ENCODE assay signal across 29 cellular contexts in the genomic region with DNA sequence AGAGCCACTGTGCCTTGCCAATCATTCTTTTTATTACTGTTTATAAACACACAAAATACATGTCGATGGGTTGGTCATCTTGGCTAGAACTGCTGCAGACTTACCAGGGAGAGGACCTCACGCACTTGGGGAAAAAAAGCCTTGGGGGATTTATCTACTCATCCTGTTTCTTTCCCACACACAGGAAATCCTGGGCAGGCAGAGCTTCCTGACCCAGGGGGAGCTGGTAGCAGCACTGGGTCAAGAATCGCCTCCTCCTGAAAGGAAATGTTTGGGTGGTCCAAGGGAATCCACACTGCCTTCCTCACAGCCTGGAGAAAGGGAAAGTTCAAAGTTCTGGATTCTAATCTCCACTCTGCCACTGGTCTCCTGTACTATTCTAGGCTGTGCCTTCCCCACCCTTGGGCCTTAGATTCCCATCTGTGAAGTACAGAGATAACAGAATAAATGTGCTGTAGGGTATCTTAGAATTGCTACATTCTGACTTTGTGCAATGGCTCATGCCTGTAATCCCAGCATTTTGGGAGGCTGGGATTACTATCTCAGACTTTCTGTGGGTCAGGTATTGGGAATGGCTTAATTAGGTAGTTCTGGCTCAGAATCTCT. TPM values are rescaled to one million over a fixed set of nuclear protein-coding genes. Genes with fewer than 3 reads are reported as not detected.
DNase-seq lines count a peak whose midpoint lies in the region; ATAC-seq and TF ChIP-seq lines count a peak whose summit lies in the region.
"Had no signal": no experiment of that assay in that cellular context is flagged by ENCODE, and none has a peak within 500 bp of the region (broad histone marks: within the 10 kb centered on the region; RNA-seq: fewer than 3 reads in every experiment).

No MANE protein-coding gene starts in this region.

- no peak for TF ChIP-seq CTCF in right atrium auricular region (IDR thresholded peaks at IDR 0.05)
- no peak for TF ChIP-seq CTCF in gastrocnemius medialis (IDR thresholded peaks at IDR 0.05 in 4 of 5, conservative IDR thresholded peaks at IDR 0.05 in 1 of 5)

- ATAC-seq in left lobe of liver (peak; percentile 19), gastrocnemius medialis (no peak), HG03571 (IDR thresholded peaks at IDR 0.05; ENCODE audit: unreplicated experiment) (no peak)
- ATAC-seq: natural killer cell; Panc1; stimulated activated naive CD8-positive, alpha-beta T cell treated with anti-CD3 and anti-CD28 coated beads, Interleukin-15, Interleukin-2, amounts not matched to agents 100 U/mL and 50 U/mL, for 24 hours; T-cell had no signal

- in situ Hi-C loops in gastrocnemius medialis (cut with MboI; ENCODE audit: low sequenced_read_pairs in 4 of 4) = no loop called here

- peak overlapping the region in 1 of 2 donors; percentile 18 for H3K27ac ChIP-seq in right atrium auricular region
- H3K27ac ChIP-seq in gastrocnemius medialis = peak overlapping the region; percentile 13 to 83 (median 70)
- H3K27ac ChIP-seq: HL-60, KMS-11, SJCRH30, testis had no signal

- H3K9me3 ChIP-seq in right atrium auricular region = no peaks in the 10 kb centered on the region
- H3K9me3 ChIP-seq in gastrocnemius medialis = no peaks in the 10 kb centered on the region
- H3K9me3 ChIP-seq: breast epithelium, SJCRH30, testis, uterus had no signal

- DNase-seq in cardiac septum (ENCODE audit: low spot score) (peak; percentile 38), right atrium auricular region (ENCODE audit: low spot score) (no peak), RPMI7951 (ENCODE audit: low read depth) (peak; percentile 73), left lobe of liver (ENCODE audit: low spot score) (no peak), gastrocnemius medialis (no peak), NCI-H2081 (lab: John Stamatoyannopoulos, UW) (no peak)
- no peak for DNase-seq in stimulated activated CD4-positive, alpha-beta T cell treated with anti-CD3 and anti-CD28 coated beads, Interleukin-2, amount 100 ng/mL, for 48 hours
- DNase-seq: 8988T; activated CD4-positive, alpha-beta T cell treated with anti-CD3 and anti-CD28 coated beads for 48 hours; activated CD8-positive, alpha-beta memory T cell treated with anti-CD3 and anti-CD28 coated beads for 24 hours; activated naive CD4-positive, alpha-beta T cell treated with anti-CD3 and anti-CD28 coated beads, Interleukin-2, amount 50 U/mL, for 16 hours; activated T-cell treated with anti-CD3 and anti-CD28 coated beads for 4 hours; Calu3; CD4-positive, CD25-positive, alpha-beta regulatory T cell; DND-41; natural killer cell; NCI-H2029 treated with DMSO at 0.1 percent for 48 hours; NCI-H2227 treated with DMSO at 0.1 percent for 48 hours; NCI-H526 treated with DMSO at 0.1 percent for 48 hours; SJCRH30; stimulated activated naive CD8-positive, alpha-beta T cell treated with anti-CD3 and anti-CD28 coated beads, Interleukin-15, Interleukin-2, amounts not matched to agents 100 U/mL and 50 U/mL, for 24 hours; T-cell; testis; uterus had no signal

- H3K36me3 ChIP-seq in right atrium auricular region (no peaks in the 10 kb centered on the region), gastrocnemius medialis (no peaks in the 10 kb centered on the region)
- H3K36me3 ChIP-seq: breast epithelium, SJCRH30, uterus had no signal

- no peak overlapping the region for H3K4me3 ChIP-seq in right atrium auricular region
- H3K4me3 ChIP-seq in gastrocnemius medialis = no peak overlapping the region
- H3K4me3 ChIP-seq: breast epithelium, SJCRH30, testis, uterus had no signal

- H3K4me1 ChIP-seq in right atrium auricular region = peaks cover 0 to 39% of the 10 kb centered on the region in 2 donors
- peaks cover 8 to 22% of the 10 kb centered on the region in 2 donors for H3K4me1 ChIP-seq in gastrocnemius medialis
- H3K4me1 ChIP-seq: breast epithelium had no signal

- no peaks in the 10 kb centered on the region for H3K27me3 ChIP-seq in right atrium auricular region
- no peaks in the 10 kb centered on the region for H3K27me3 ChIP-seq in gastrocnemius medialis
- H3K27me3 ChIP-seq: breast epithelium, SJCRH30, testis, uterus had no signal

- intact Hi-C loops in cardiac septum (cut with DNase I) (no loop called here), gastrocnemius medialis (cut with DNase I; ENCODE audit: low total_unique reads) (no loop called here)

- TF ChIP-seq POLR2A in gastrocnemius medialis (IDR thresholded peaks at IDR 0.05) = no peak

RNA-seq across cellular contexts. Expression of a gene that starts 31.2 kb away (rescaled TPM):
- total RNA-seq in cardiac septum = 128 TPM
- total RNA-seq in right atrium auricular region = 100 to 1,000 TPM in 1 of 2 donors, 10 to 100 TPM in 1; 81.4 to 183 TPM
- total RNA-seq in RPMI7951 (2014; rRNA removed; shearing (Covaris generic)) = 53.9 and 72.3 TPM in 2 replicates
- 20.9 TPM for total RNA-seq in left lobe of liver
- 100 to 1,000 TPM in 1 of 4 donors, 10 to 100 TPM in 3; 39.5 to 104 (median 45.3) TPM for total RNA-seq in gastrocnemius medialis

RNA-seq across cellular contexts. Expression of a gene that starts 57.5 kb away (rescaled TPM):
- total RNA-seq in cardiac septum = 77.7 TPM
- total RNA-seq in right atrium auricular region = 100 to 1,000 TPM; 133 to 358 TPM
- 26.2 and 28.1 TPM in 2 replicates for total RNA-seq in RPMI7951 (2014; rRNA removed; shearing (Covaris generic))
- total RNA-seq in left lobe of liver = 7.0 TPM
- 100 to 1,000 TPM; 144 to 184 (median 157) TPM for total RNA-seq in gastrocnemius medialis
- total RNA-seq: Calu3 had no signal

Comparison
In these comparisons a context has a peak if more than half of its experiments do, and no peak if none do; other contexts are left out.
1. DNase-seq: peak in cardiac septum (single experiment) and RPMI7951 (single experiment); none in right atrium auricular region (single experiment), left lobe of liver (single experiment), gastrocnemius medialis (0 of 2), NCI-H2081 (0 of 2) and stimulated activated CD4-positive, alpha-beta T cell treated with anti-CD3 and anti-CD28 coated beads, Interleukin-2, amount 100 ng/mL, for 48 hours (0 of 2).